21 cellular contexts compared by ENCODE assay signal in genomic region chr2:9093324-9093723, GRCh38.
A peak's percentile ranks its signal among the peaks of the same experiment; 100 is the strongest.
DNase-seq lines count a peak whose midpoint lies in the region; ATAC-seq and TF ChIP-seq lines count a peak whose summit lies in the region.
"Had no signal": no experiment of that assay in that cellular context is flagged by ENCODE, and none has a peak within 500 bp of the region (broad histone marks: within the 10 kb centered on the region; RNA-seq: fewer than 3 reads in every experiment).

No MANE protein-coding gene starts in this region.

- DNase-seq in NOMO-1 treated with DMSO at 0.1 percent for 48 hours (lab: John Stamatoyannopoulos, UW; ENCODE audit: unreplicated experiment) (peak; percentile 32), NOMO-1 (lab: John Stamatoyannopoulos, UW; ENCODE audit: unreplicated experiment in 2 of 2) (no peak), OCI-M1 (lab: John Stamatoyannopoulos, UW) (no peak)
- DNase-seq: ACHN; CD8-positive, alpha-beta T cell; DND-41; KBM-7; NCI-H1105 treated with DMSO at 0.1 percent for 48 hours; NCI-H2029 treated with DMSO at 0.1 percent for 48 hours; NCI-H226; NCI-H510A treated with DMSO at 0.1 percent for 48 hours; NCI-H748 treated with DMSO at 0.1 percent for 48 hours; T-helper 17 cell had no signal

- no peak overlapping the region for H3K27ac ChIP-seq in OCI-LY3 (ENCODE audit: low read length)
- H3K27ac ChIP-seq: 22Rv1, BLaER1, SJSA1 had no signal

- no peak overlapping the region for H2AFZ ChIP-seq in OCI-LY3 (ENCODE audit: low read depth, low read length)

- H3K27me3 ChIP-seq in OCI-LY3 (ENCODE audit: low read depth, low read length): peaks cover 19% of the 10 kb centered on the region
- H3K27me3 ChIP-seq: BLaER1, SJSA1 had no signal

- H3K9me3 ChIP-seq in OCI-LY3 (ENCODE audit: insufficient read depth, low read length): no peaks in the 10 kb centered on the region
- H3K9me3 ChIP-seq: BLaER1, SJSA1 had no signal

- H3K27me3 Mint-ChIP-seq in stimulated activated memory B cell treated with anti-CD40 and anti-IgM and Interleukin-4, amounts not matched to agents 10 μg/mL and 1 μg/mL and 100 μg/mL, for 72 hours: peaks cover 49% of the 10 kb centered on the region

- peak overlapping the region; percentile 38 for H3K4me3 Mint-ChIP-seq in stimulated activated memory B cell treated with anti-CD40 and anti-IgM and Interleukin-4, amounts not matched to agents 10 μg/mL and 1 μg/mL and 100 μg/mL, for 72 hours
- H3K4me3 Mint-ChIP-seq: CD8-positive, alpha-beta T cell; T-helper 17 cell had no signal

- no peaks in the 10 kb centered on the region for H3K9me3 Mint-ChIP-seq in stimulated activated memory B cell treated with anti-CD40 and anti-IgM and Interleukin-4, amounts not matched to agents 10 μg/mL and 1 μg/mL and 100 μg/mL, for 72 hours
- H3K9me3 Mint-ChIP-seq: CD8-positive, alpha-beta T cell had no signal

- H3K9ac ChIP-seq in OCI-LY3 (ENCODE audit: low read length): no peak overlapping the region
- H3K9ac ChIP-seq: BLaER1 had no signal

- H4K20me1 ChIP-seq in OCI-LY3 (ENCODE audit: insufficient read depth, low read length): no peaks in the 10 kb centered on the region; the same call in 1 of the 2 replicates
- H4K20me1 ChIP-seq: BLaER1 had no signal

- no peaks in the 10 kb centered on the region for H3K36me3 Mint-ChIP-seq in stimulated activated memory B cell treated with anti-CD40 and anti-IgM and Interleukin-4, amounts not matched to agents 10 μg/mL and 1 μg/mL and 100 μg/mL, for 72 hours
- H3K36me3 Mint-ChIP-seq: CD8-positive, alpha-beta T cell had no signal

- no peaks in the 10 kb centered on the region for H3K79me2 ChIP-seq in OCI-LY3 (ENCODE audit: low read length)

- H3K4me2 ChIP-seq in OCI-LY3 (ENCODE audit: low read length): peak overlapping the region; percentile 48
- H3K4me2 ChIP-seq: BLaER1 had no signal

- TF ChIP-seq CTCF in OCI-LY3 (IDR thresholded peaks at IDR 0.05; ENCODE audit: low read depth, low read length): no peak

- ATAC-seq in GM18909 (IDR thresholded peaks at IDR 0.05; ENCODE audit: poor library complexity, unreplicated experiment) (peak; percentile 12), GM18511 (IDR thresholded peaks at IDR 0.05; ENCODE audit: unreplicated experiment) (no peak), HG03442 (IDR thresholded peaks at IDR 0.05; ENCODE audit: unreplicated experiment) (no peak)
- ATAC-seq in stimulated activated memory B cell treated with anti-CD40 and anti-IgM and Interleukin-4, amounts not matched to agents 10 μg/mL and 1 μg/mL and 100 μg/mL, for 72 hours: no peak
- ATAC-seq: CD8-positive, alpha-beta T cell; T-helper 17 cell had no signal

- H3K4me1 Mint-ChIP-seq in stimulated activated memory B cell treated with anti-CD40 and anti-IgM and Interleukin-4, amounts not matched to agents 10 μg/mL and 1 μg/mL and 100 μg/mL, for 72 hours: peaks cover 34% of the 10 kb centered on the region

- no peaks in the 10 kb centered on the region for H3K36me3 ChIP-seq in OCI-LY3 (replicated peaks; ENCODE audit: low read depth, low read length)
- H3K36me3 ChIP-seq: BLaER1, SJSA1 had no signal

- peaks cover 21% of the 10 kb centered on the region for H3K4me1 ChIP-seq in OCI-LY3 (ENCODE audit: low read length)

- H3K27ac Mint-ChIP-seq in stimulated activated memory B cell treated with anti-CD40 and anti-IgM and Interleukin-4, amounts not matched to agents 10 μg/mL and 1 μg/mL and 100 μg/mL, for 72 hours: peak overlapping the region; percentile 31
- H3K27ac Mint-ChIP-seq: CD8-positive, alpha-beta T cell; T-helper 17 cell had no signal

- peak overlapping the region; percentile 4; the same call in 1 of the 2 replicates for H3K4me3 ChIP-seq in OCI-LY3 (ENCODE audit: low read length)
- H3K4me3 ChIP-seq: BLaER1, SJSA1 had no signal
